Comparison of ENCODE assay signal across 1 cellular context in genomic region chr12:95949801-95950206, GRCh38.
TF ChIP-seq lines count a peak whose summit lies in the region.

No MANE protein-coding gene starts in this region.

TF ChIP-seq in HepG2, 621 proteins besides CTCF, POLR2A, EP300 and RAD21 (continued from another document and continues in another):
- TF ChIP-seq, protein P1, sequence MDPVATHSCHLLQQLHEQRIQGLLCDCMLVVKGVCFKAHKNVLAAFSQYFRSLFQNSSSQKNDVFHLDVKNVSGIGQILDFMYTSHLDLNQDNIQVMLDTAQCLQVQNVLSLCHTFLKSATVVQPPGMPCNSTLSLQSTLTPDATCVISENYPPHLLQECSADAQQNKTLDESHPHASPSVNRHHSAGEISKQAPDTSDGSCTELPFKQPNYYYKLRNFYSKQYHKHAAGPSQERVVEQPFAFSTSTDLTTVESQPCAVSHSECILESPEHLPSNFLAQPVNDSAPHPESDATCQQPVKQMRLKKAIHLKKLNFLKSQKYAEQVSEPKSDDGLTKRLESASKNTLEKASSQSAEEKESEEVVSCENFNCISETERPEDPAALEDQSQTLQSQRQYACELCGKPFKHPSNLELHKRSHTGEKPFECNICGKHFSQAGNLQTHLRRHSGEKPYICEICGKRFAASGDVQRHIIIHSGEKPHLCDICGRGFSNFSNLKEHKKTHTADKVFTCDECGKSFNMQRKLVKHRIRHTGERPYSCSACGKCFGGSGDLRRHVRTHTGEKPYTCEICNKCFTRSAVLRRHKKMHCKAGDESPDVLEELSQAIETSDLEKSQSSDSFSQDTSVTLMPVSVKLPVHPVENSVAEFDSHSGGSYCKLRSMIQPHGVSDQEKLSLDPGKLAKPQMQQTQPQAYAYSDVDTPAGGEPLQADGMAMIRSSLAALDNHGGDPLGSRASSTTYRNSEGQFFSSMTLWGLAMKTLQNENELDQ (CRISPR knock-in tag; IDR thresholded peaks at IDR 0.05; ENCODE audit: borderline replicate concordance), result no peak
- TF ChIP-seq ZNF891 (CRISPR knock-in tag; IDR thresholded peaks at IDR 0.05) (no peak), TEF (CRISPR knock-in tag; IDR thresholded peaks at IDR 0.05) (no peak), ZSCAN29 (CRISPR knock-in tag; conservative IDR thresholded peaks at IDR 0.05) (0 out of 2 replicates have a peak, but pooled peaks have one; percentile 29), MLX (CRISPR knock-in tag; IDR thresholded peaks at IDR 0.05) (peak; percentile 71; the same call in 1 of the 2 replicates), NR2F2 (IDR thresholded peaks at IDR 0.05; ENCODE audit: borderline replicate concordance, low read depth) (peak; percentile 98), ZBTB42 (CRISPR knock-in tag; IDR thresholded peaks at IDR 0.05) (no peak), PITX1 (CRISPR knock-in tag; IDR thresholded peaks at IDR 0.05) (peak; percentile 99), DMTF1 (CRISPR knock-in tag; IDR thresholded peaks at IDR 0.05) (no peak), XRCC5 (optimal IDR thresholded peaks at IDR 0.05; ENCODE audit: low read length) (no peak), KDM3A (CRISPR knock-in tag; IDR thresholded peaks at IDR 0.05; ENCODE audit: low read depth) (peak; percentile 34; the same call in 1 of the 2 replicates), ZNF703 (CRISPR knock-in tag; IDR thresholded peaks at IDR 0.05; ENCODE audit: borderline replicate concordance) (no peak), ZNF749 (CRISPR knock-in tag; IDR thresholded peaks at IDR 0.05; ENCODE audit: borderline replicate concordance) (0 out of 2 replicates have a peak, but pooled peaks have one; percentile 55), MYNN (CRISPR knock-in tag; IDR thresholded peaks at IDR 0.05; ENCODE audit: low read depth) (no peak), IRX3 (CRISPR knock-in tag; IDR thresholded peaks at IDR 0.05; ENCODE audit: borderline replicate concordance, low read depth) (no peak), ARID2 (CRISPR knock-in tag; IDR thresholded peaks at IDR 0.05; ENCODE audit: borderline replicate concordance) (0 out of 2 replicates have a peak, but pooled peaks have one; percentile 31), AHR (CRISPR knock-in tag; IDR thresholded peaks at IDR 0.05) (no peak), TBX3 (IDR thresholded peaks at IDR 0.05; ENCODE audit: borderline replicate concordance) (peak; percentile 83; the same call in 1 of the 2 replicates), NR2F6 (IDR thresholded peaks at IDR 0.05) (peak; percentile 98), NR2F6 (CRISPR knock-in tag; IDR thresholded peaks at IDR 0.05) (peak; percentile 94), REPIN1 (CRISPR knock-in tag; IDR thresholded peaks at IDR 0.05; ENCODE audit: borderline replicate concordance, low read depth) (0 out of 2 replicates have a peak, but pooled peaks have one; percentile 29), ZBTB3 (CRISPR knock-in tag; IDR thresholded peaks at IDR 0.05; ENCODE audit: borderline replicate concordance, low read depth) (no peak), HOXD1 (CRISPR knock-in tag; IDR thresholded peaks at IDR 0.05) (peak; percentile 71; the same call in 1 of the 2 replicates), FOXK1 (CRISPR knock-in tag; IDR thresholded peaks at IDR 0.05; ENCODE audit: borderline replicate concordance, low read depth) (peak; percentile 85; the same call in 1 of the 2 replicates), JDP2 (CRISPR knock-in tag; IDR thresholded peaks at IDR 0.05; ENCODE audit: borderline replicate concordance) (peak; percentile 58; the same call in 1 of the 2 replicates), FOXP4 (CRISPR knock-in tag; IDR thresholded peaks at IDR 0.05) (peak; percentile 93), ZNF83 (CRISPR knock-in tag; IDR thresholded peaks at IDR 0.05; ENCODE audit: borderline replicate concordance) (no peak), MXD3 (CRISPR knock-in tag; IDR thresholded peaks at IDR 0.05) (no peak), ELF1 (CRISPR knock-in tag; IDR thresholded peaks at IDR 0.05) (peak; percentile 30; the same call in 1 of the 2 replicates), HHEX (CRISPR knock-in tag; IDR thresholded peaks at IDR 0.05) (peak; percentile 89), HES4 (CRISPR knock-in tag; IDR thresholded peaks at IDR 0.05; ENCODE audit: borderline replicate concordance) (no peak), ZIK1 (CRISPR knock-in tag; IDR thresholded peaks at IDR 0.05; ENCODE audit: borderline replicate concordance, low read depth) (no peak), ZNF34 (CRISPR knock-in tag; IDR thresholded peaks at IDR 0.05; ENCODE audit: borderline replicate concordance) (no peak), NFATC3 (CRISPR knock-in tag; IDR thresholded peaks at IDR 0.05) (no peak), IRF9 (CRISPR knock-in tag; IDR thresholded peaks at IDR 0.05; ENCODE audit: borderline replicate concordance) (no peak), IRF1 (CRISPR knock-in tag; IDR thresholded peaks at IDR 0.05; ENCODE audit: low read depth) (no peak), JARID2 (CRISPR knock-in tag; IDR thresholded peaks at IDR 0.05; ENCODE audit: insufficient replicate concordance) (no peak), TCF7L2 (IDR thresholded peaks at IDR 0.05; ENCODE audit: low read depth, low read length) (peak; percentile 79; the same call in 1 of the 2 replicates), FOXO1 (CRISPR knock-in tag; IDR thresholded peaks at IDR 0.05) (peak; percentile 90), MED1 (CRISPR knock-in tag; IDR thresholded peaks at IDR 0.05) (peak; percentile 90), TBX2 (CRISPR knock-in tag; IDR thresholded peaks at IDR 0.05; ENCODE audit: borderline replicate concordance) (peak; percentile 93), YY1 (IDR thresholded peaks at IDR 0.05; ENCODE audit: insufficient read depth, insufficient replicate concordance, low read depth, low read length) (no peak), ZNF441 (CRISPR knock-in tag; IDR thresholded peaks at IDR 0.05; ENCODE audit: borderline replicate concordance) (no peak), PRMT3 (CRISPR knock-in tag; IDR thresholded peaks at IDR 0.05; ENCODE audit: borderline replicate concordance, low read depth) (no peak), ZKSCAN1 (IDR thresholded peaks at IDR 0.05; ENCODE audit: low read length) (no peak), ZNF784 (CRISPR knock-in tag; IDR thresholded peaks at IDR 0.05; ENCODE audit: borderline replicate concordance) (no peak), ZBTB7A (CRISPR knock-in tag; IDR thresholded peaks at IDR 0.05) (no peak)
- TF ChIP-seq, protein P2, sequence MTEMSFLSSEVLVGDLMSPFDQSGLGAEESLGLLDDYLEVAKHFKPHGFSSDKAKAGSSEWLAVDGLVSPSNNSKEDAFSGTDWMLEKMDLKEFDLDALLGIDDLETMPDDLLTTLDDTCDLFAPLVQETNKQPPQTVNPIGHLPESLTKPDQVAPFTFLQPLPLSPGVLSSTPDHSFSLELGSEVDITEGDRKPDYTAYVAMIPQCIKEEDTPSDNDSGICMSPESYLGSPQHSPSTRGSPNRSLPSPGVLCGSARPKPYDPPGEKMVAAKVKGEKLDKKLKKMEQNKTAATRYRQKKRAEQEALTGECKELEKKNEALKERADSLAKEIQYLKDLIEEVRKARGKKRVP (CRISPR knock-in tag; IDR thresholded peaks at IDR 0.05), result peak in 1 of 2 experiments; percentile 39; a peak in 1 of 4 replicates
- TF ChIP-seq, protein P3, sequence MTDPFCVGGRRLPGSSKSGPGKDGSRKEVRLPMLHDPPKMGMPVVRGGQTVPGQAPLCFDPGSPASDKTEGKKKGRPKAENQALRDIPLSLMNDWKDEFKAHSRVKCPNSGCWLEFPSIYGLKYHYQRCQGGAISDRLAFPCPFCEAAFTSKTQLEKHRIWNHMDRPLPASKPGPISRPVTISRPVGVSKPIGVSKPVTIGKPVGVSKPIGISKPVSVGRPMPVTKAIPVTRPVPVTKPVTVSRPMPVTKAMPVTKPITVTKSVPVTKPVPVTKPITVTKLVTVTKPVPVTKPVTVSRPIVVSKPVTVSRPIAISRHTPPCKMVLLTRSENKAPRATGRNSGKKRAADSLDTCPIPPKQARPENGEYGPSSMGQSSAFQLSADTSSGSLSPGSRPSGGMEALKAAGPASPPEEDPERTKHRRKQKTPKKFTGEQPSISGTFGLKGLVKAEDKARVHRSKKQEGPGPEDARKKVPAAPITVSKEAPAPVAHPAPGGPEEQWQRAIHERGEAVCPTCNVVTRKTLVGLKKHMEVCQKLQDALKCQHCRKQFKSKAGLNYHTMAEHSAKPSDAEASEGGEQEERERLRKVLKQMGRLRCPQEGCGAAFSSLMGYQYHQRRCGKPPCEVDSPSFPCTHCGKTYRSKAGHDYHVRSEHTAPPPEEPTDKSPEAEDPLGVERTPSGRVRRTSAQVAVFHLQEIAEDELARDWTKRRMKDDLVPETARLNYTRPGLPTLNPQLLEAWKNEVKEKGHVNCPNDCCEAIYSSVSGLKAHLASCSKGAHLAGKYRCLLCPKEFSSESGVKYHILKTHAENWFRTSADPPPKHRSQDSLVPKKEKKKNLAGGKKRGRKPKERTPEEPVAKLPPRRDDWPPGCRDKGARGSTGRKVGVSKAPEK (CRISPR knock-in tag; IDR thresholded peaks at IDR 0.05; ENCODE audit: borderline replicate concordance), result no peak
- TF ChIP-seq, protein P4, sequence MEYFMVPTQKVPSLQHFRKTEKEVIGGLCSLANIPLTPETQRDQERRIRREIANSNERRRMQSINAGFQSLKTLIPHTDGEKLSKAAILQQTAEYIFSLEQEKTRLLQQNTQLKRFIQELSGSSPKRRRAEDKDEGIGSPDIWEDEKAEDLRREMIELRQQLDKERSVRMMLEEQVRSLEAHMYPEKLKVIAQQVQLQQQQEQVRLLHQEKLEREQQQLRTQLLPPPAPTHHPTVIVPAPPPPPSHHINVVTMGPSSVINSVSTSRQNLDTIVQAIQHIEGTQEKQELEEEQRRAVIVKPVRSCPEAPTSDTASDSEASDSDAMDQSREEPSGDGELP (IDR thresholded peaks at IDR 0.05; ENCODE audit: borderline replicate concordance, low read depth), result peak; percentile 59; the same call in 1 of the 2 replicates
